1 cellular context compared by ENCODE assay signal in the genomic region with DNA sequence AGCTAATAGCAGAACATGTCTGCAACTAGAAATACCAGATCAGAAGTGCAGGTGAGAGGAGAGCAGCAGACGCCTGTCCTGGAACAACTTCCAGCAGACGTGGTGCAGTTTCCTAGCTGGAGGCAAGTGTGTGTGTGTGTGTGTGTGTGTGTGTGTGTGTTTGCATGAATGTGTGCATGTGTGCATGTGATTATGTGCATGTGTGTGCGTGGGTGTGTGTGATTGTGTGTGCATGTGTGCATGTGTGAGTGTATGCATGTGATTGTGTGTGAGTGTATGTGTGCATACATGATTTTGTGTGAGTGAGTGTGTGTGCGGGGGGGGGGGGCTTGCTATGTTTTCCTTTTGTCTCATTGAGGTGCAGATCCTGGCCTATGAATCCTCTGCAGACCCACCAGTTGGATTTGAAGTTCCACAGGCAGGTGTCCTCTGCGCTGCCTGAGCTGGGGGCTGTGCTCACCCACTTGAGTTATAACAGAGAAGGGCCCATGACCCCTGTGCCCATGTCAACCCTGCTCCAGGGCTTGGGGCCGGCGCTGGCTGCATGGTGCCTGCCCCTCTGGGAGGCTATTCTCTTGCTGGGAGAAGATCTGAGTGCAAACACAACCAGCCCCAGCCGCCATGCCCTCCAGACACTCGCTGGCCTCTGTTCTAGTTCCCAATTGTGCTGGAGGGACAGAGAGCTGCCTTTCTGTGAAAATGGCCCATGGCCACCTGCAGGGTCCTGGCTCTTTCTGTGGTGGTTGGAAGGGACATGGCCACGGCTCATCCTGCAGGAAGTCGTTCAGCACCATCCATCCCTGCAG.
TF ChIP-seq lines count a peak whose summit lies in the region.

No MANE protein-coding gene starts in this region.

TF ChIP-seq in HepG2, 621 proteins besides CTCF, POLR2A, EP300 and RAD21:
- TF ChIP-seq, protein P1, sequence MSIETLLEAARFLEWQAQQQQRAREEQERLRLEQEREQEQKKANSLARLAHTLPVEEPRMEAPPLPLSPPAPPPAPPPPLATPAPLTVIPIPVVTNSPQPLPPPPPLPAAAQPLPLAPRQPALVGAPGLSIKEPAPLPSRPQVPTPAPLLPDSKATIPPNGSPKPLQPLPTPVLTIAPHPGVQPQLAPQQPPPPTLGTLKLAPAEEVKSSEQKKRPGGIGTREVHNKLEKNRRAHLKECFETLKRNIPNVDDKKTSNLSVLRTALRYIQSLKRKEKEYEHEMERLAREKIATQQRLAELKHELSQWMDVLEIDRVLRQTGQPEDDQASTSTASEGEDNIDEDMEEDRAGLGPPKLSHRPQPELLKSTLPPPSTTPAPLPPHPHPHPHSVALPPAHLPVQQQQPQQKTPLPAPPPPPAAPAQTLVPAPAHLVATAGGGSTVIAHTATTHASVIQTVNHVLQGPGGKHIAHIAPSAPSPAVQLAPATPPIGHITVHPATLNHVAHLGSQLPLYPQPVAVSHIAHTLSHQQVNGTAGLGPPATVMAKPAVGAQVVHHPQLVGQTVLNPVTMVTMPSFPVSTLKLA (IDR thresholded peaks at IDR 0.05), result peak; percentile 74
- TF ChIP-seq PLRG1 (conservative IDR thresholded peaks at IDR 0.05), result no peak
TF ChIP-seq in HepG2: peak in this region for 1.
